Comparison of ENCODE assay signal across 8 cellular contexts in the genomic region with DNA sequence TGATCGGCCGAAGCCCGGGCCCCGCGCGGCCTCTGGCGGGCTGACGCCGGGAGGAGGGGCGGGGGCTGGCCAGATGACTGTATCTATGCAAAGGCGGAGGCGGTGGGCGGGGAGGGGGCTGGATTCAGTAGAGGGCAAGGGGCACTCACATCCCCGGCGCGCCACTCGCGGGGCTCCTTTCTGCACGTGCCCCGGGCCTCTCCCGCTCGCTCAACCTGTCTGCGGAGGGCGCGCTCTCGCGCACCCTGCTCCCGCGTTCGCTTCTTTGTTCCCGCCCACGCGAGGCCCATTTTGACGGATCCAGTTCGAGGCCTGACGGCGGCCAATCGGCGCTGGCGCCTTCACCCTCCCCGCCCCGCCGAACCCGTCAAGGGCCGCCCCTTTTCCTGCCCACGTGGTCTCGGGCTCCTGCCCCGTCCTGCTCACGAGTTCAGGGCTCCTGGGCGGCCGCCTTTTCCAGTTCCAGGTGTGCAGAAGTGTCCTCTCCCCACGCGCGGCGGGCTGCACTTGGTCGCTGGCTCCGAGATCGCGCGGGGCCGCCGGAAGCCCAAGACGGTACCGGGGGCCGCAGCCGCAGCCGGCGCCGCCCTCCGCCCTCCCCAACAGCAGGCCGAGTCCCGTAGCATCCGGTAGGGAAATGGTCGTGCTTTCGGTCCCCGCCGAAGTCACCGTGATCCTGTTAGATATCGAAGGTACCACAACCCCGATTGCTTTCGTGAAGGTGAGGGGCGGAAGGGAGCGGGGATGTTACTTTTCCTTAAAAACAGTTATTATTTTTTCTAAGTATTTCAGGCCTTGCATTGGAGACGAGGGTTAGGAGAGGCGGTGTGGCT. TPM values are rescaled to one million over a fixed set of nuclear protein-coding genes. Genes with fewer than 3 reads are reported as not detected.
DNase-seq lines count a peak whose midpoint lies in the region; ATAC-seq and TF ChIP-seq lines count a peak whose summit lies in the region.

A gene (plus strand): TSS at position 398 of the 833 bp plus-strand sequence. CDS start 240 bp downstream, at position 638.
A gene (minus strand): TSS at position 270 of the 833 bp plus-strand sequence. CDS start 772 bp downstream, outside the sequence.

- H3K9me3 ChIP-seq in Panc1 (ENCODE audit: control insufficient read depth, insufficient read depth, low read depth, low read length): no peaks in the 10 kb centered on the region

- intact Hi-C loops in Panc1 (cut with micrococcal nuclease; ENCODE audit: unreplicated experiment): no loop called here

- DNase-seq in DMS53 (lab: John Stamatoyannopoulos, UW): peak; percentile 98
- peak; percentile 81 for DNase-seq in KG1 (lab: John Stamatoyannopoulos, UW)
- peak; percentile 80 for DNase-seq in Panc1 (ENCODE audit: low read depth, low spot score)
- peak; percentile 99 for DNase-seq in activated T-cell treated with anti-CD3 and anti-CD28 coated beads, Interleukin-2, amount 50 U/mL, for 4 hours
- DNase-seq in myocyte (ENCODE audit: low read depth): peak; percentile 97
- peak; percentile 97 to 99 for DNase-seq in stimulated activated CD8-positive, alpha-beta memory T cell treated with anti-CD3 and anti-CD28 coated beads, Interleukin-7, amount 100 ng/mL, for 48 hours (ENCODE audit: extremely low read depth in 1 of 2, low read depth in 1 of 2)

- no TSS peak for BruUV-seq in Panc1 (replicated peaks; lab: Mats Ljungman, UMichigan)

- peak within 1 kb of the TSS; percentile 96 to 98 for H3K4me3 ChIP-seq in Panc1 (ENCODE audit: low read depth in 2 of 2, low read length in 2 of 2)

- H3K27me3 Mint-ChIP-seq in activated T-cell treated with anti-CD3 and anti-CD28 coated beads, Interleukin-2, amount 50 U/mL, for 4 hours (ENCODE audit: low read depth): no peaks in the 10 kb centered on the region

- H3K36me3 ChIP-seq in Panc1 (ENCODE audit: control insufficient read depth, insufficient read depth, low read length): peaks cover 36% of the 10 kb centered on the region

- peak within 1 kb of the TSS; percentile 89 for H3K27ac ChIP-seq in Panc1 (ENCODE audit: low read length)

- CTCF ChIA-PET in Panc1 (lab: Charles Lee): no interaction called here

- POLR2A ChIA-PET in Panc1 (lab: Charles Lee): no interaction called here

- ATAC-seq in GM21723 (IDR thresholded peaks at IDR 0.05; ENCODE audit: unreplicated experiment): peak; percentile 78
- peak; percentile 86 for ATAC-seq in Panc1
- peak; percentile 74 to 77 for ATAC-seq in activated T-cell treated with anti-CD3 and anti-CD28 coated beads, Interleukin-2, amount 50 U/mL, for 4 hours
- ATAC-seq in esophagus mucosa: peak; percentile 87

- no peak for TF ChIP-seq CTCF in Panc1 (IDR thresholded peaks at IDR 0.05)

- peaks cover 37% of the 10 kb centered on the region for H3K36me3 Mint-ChIP-seq in activated T-cell treated with anti-CD3 and anti-CD28 coated beads, Interleukin-2, amount 50 U/mL, for 4 hours (ENCODE audit: insufficient read depth)

- in situ Hi-C loops in Panc1 (cut with HindIII; ENCODE audit: low pct_unique_long_range_greater_than_20kb, low sequenced_read_pairs): no loop called here

- H3K4me3 Mint-ChIP-seq in activated T-cell treated with anti-CD3 and anti-CD28 coated beads, Interleukin-2, amount 50 U/mL, for 4 hours: peak within 1 kb of the TSS; percentile 100

- H3K27me3 ChIP-seq in Panc1 (ENCODE audit: control insufficient read depth, insufficient read depth, low read length): no peaks in the 10 kb centered on the region

- peaks cover 57% of the 10 kb centered on the region for H3K4me1 Mint-ChIP-seq in activated T-cell treated with anti-CD3 and anti-CD28 coated beads, Interleukin-2, amount 50 U/mL, for 4 hours (ENCODE audit: low read depth)

- H3K4me1 ChIP-seq in Panc1 (ENCODE audit: control insufficient read depth, insufficient read depth, low read length): peaks cover 20% of the 10 kb centered on the region

- H3K9me3 Mint-ChIP-seq in activated T-cell treated with anti-CD3 and anti-CD28 coated beads, Interleukin-2, amount 50 U/mL, for 4 hours: no peaks in the 10 kb centered on the region

RNA-seq across cellular contexts. Expression of the first gene that starts in this region (rescaled TPM):
- total RNA-seq in Panc1 (2021; ENCODE audit: unreplicated experiment) (34.7 TPM), esophagus mucosa (22.4 TPM), myocyte (41.1 and 44.8 TPM in 2 replicates)
- polyA plus RNA-seq in Panc1 (2012; ENCODE audit: insufficient read length): 28.0 TPM
- 10 to 100 TPM; 75.3 to 96.4 (median 86.0) TPM for total RNA-seq in activated T-cell treated with anti-CD3 and anti-CD28 coated beads, Interleukin-2, amount 50 U/mL, for 4 hours
- polyA plus RNA-seq in myocyte (2012): 34.9 TPM

RNA-seq across cellular contexts. Expression of the second gene that starts in this region (rescaled TPM):
- total RNA-seq in Panc1 (2021; ENCODE audit: unreplicated experiment) (146 TPM), esophagus mucosa (111 TPM), myocyte (232 and 284 TPM in 2 replicates)
- 107 TPM for polyA plus RNA-seq in Panc1 (2012; ENCODE audit: insufficient read length)
- total RNA-seq in activated T-cell treated with anti-CD3 and anti-CD28 coated beads, Interleukin-2, amount 50 U/mL, for 4 hours: 100 to 1,000 TPM; 682 to 719 (median 695) TPM
- 149 TPM for polyA plus RNA-seq in myocyte (2012)

Comparison
In these comparisons a context has a peak if more than half of its experiments do, and no peak if none do; other contexts are left out.
1. Peak in every context shown above with its lines: DNase-seq, ATAC-seq, H3K4me3 ChIP-seq and H3K27ac ChIP-seq.